1 cellular context compared by ENCODE assay signal in the genomic region with DNA sequence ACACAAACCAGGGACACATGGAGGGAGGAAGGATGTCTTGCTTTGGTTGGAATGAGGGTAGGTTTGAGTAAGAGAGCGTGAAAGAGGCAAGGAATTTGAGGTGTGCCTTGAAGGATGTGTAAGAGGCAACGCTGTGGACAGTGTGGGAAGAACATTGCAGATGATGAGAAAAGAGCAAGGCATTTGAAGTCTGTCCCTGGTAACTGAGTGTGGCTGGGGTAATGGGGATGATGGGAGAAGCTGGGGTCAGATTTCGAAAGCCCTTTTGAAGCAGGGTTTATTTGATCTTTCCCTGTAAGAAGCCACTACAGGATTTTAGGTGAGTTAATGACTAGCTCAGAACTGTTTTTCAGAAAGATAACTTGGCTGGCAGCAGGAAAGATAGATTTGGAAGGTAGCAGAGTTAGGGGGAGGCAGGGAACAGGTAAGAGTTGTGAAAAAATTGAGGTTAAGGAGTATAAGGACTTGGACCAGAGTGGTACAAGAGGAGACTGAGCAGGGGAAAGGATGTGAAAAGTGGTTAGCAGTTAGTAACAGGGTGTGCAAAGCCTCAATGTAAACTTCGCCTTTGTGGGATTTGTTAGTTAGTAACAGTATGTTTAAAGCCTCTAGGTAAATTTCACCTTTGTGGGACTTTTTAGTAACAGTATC.
TF ChIP-seq lines count a peak whose summit lies in the region.

No MANE protein-coding gene starts in this region.

TF ChIP-seq in HepG2, 621 proteins besides CTCF, POLR2A, EP300 and RAD21 (continued from another document and continues in another):
- TF ChIP-seq, protein P1, sequence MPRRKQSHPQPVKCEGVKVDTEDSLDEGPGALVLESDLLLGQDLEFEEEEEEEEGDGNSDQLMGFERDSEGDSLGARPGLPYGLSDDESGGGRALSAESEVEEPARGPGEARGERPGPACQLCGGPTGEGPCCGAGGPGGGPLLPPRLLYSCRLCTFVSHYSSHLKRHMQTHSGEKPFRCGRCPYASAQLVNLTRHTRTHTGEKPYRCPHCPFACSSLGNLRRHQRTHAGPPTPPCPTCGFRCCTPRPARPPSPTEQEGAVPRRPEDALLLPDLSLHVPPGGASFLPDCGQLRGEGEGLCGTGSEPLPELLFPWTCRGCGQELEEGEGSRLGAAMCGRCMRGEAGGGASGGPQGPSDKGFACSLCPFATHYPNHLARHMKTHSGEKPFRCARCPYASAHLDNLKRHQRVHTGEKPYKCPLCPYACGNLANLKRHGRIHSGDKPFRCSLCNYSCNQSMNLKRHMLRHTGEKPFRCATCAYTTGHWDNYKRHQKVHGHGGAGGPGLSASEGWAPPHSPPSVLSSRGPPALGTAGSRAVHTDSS (CRISPR knock-in tag; conservative IDR thresholded peaks at IDR 0.05) = no peak
- TF ChIP-seq KLF9 (CRISPR knock-in tag; IDR thresholded peaks at IDR 0.05; ENCODE audit: low read depth) = no peak
- TF ChIP-seq ZNF746 (CRISPR knock-in tag; IDR thresholded peaks at IDR 0.05) = no peak
- no peak for TF ChIP-seq ZSCAN25 (CRISPR knock-in tag; IDR thresholded peaks at IDR 0.05)
- TF ChIP-seq ZNF670 (CRISPR knock-in tag; IDR thresholded peaks at IDR 0.05; ENCODE audit: borderline replicate concordance) = no peak
- TF ChIP-seq, protein P2, sequence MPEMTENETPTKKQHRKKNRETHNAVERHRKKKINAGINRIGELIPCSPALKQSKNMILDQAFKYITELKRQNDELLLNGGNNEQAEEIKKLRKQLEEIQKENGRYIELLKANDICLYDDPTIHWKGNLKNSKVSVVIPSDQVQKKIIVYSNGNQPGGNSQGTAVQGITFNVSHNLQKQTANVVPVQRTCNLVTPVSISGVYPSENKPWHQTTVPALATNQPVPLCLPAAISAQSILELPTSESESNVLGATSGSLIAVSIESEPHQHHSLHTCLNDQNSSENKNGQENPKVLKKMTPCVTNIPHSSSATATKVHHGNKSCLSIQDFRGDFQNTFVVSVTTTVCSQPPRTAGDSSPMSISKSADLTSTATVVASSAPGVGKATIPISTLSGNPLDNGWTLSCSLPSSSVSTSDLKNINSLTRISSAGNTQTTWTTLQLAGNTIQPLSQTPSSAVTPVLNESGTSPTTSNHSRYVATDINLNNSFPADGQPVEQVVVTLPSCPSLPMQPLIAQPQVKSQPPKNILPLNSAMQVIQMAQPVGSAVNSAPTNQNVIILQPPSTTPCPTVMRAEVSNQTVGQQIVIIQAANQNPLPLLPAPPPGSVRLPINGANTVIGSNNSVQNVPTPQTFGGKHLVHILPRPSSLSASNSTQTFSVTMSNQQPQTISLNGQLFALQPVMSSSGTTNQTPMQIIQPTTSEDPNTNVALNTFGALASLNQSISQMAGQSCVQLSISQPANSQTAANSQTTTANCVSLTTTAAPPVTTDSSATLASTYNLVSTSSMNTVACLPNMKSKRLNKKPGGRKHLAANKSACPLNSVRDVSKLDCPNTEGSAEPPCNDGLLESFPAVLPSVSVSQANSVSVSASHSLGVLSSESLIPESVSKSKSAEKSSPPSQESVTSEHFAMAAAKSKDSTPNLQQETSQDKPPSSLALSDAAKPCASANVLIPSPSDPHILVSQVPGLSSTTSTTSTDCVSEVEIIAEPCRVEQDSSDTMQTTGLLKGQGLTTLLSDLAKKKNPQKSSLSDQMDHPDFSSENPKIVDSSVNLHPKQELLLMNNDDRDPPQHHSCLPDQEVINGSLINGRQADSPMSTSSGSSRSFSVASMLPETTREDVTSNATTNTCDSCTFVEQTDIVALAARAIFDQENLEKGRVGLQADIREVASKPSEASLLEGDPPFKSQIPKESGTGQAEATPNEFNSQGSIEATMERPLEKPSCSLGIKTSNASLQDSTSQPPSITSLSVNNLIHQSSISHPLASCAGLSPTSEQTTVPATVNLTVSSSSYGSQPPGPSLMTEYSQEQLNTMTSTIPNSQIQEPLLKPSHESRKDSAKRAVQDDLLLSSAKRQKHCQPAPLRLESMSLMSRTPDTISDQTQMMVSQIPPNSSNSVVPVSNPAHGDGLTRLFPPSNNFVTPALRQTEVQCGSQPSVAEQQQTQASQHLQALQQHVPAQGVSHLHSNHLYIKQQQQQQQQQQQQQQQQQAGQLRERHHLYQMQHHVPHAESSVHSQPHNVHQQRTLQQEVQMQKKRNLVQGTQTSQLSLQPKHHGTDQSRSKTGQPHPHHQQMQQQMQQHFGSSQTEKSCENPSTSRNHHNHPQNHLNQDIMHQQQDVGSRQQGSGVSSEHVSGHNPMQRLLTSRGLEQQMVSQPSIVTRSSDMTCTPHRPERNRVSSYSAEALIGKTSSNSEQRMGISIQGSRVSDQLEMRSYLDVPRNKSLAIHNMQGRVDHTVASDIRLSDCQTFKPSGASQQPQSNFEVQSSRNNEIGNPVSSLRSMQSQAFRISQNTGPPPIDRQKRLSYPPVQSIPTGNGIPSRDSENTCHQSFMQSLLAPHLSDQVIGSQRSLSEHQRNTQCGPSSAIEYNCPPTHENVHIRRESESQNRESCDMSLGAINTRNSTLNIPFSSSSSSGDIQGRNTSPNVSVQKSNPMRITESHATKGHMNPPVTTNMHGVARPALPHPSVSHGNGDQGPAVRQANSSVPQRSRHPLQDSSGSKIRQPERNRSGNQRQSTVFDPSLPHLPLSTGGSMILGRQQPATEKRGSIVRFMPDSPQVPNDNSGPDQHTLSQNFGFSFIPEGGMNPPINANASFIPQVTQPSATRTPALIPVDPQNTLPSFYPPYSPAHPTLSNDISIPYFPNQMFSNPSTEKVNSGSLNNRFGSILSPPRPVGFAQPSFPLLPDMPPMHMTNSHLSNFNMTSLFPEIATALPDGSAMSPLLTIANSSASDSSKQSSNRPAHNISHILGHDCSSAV (CRISPR knock-in tag; IDR thresholded peaks at IDR 0.05; ENCODE audit: borderline replicate concordance) = no peak
- TF ChIP-seq, protein P3, sequence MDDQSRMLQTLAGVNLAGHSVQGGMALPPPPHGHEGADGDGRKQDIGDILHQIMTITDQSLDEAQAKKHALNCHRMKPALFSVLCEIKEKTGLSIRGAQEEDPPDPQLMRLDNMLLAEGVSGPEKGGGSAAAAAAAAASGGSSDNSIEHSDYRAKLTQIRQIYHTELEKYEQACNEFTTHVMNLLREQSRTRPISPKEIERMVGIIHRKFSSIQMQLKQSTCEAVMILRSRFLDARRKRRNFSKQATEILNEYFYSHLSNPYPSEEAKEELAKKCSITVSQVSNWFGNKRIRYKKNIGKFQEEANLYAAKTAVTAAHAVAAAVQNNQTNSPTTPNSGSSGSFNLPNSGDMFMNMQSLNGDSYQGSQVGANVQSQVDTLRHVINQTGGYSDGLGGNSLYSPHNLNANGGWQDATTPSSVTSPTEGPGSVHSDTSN (CRISPR knock-in tag; IDR thresholded peaks at IDR 0.05; ENCODE audit: borderline replicate concordance) = no peak
- TF ChIP-seq GTF2F1 (IDR thresholded peaks at IDR 0.05; ENCODE audit: low read length) = no peak
- TF ChIP-seq, protein P4, sequence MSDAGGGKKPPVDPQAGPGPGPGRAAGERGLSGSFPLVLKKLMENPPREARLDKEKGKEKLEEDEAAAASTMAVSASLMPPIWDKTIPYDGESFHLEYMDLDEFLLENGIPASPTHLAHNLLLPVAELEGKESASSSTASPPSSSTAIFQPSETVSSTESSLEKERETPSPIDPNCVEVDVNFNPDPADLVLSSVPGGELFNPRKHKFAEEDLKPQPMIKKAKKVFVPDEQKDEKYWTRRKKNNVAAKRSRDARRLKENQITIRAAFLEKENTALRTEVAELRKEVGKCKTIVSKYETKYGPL (CRISPR knock-in tag; IDR thresholded peaks at IDR 0.05) = no peak
- TF ChIP-seq CBX2 (IDR thresholded peaks at IDR 0.05; ENCODE audit: low read depth, low read length) = no peak
- TF ChIP-seq CBX2 (CRISPR knock-in tag; IDR thresholded peaks at IDR 0.05; ENCODE audit: low read depth) = no peak
- no peak for TF ChIP-seq PHF8 (CRISPR knock-in tag; IDR thresholded peaks at IDR 0.05)
- TF ChIP-seq SIX4 (CRISPR knock-in tag; IDR thresholded peaks at IDR 0.05) = peak; percentile 74; the same call in 1 of the 2 replicates
- TF ChIP-seq ELF4 (CRISPR knock-in tag; IDR thresholded peaks at IDR 0.05; ENCODE audit: borderline replicate concordance) = no peak
- TF ChIP-seq ZNF564 (CRISPR knock-in tag; IDR thresholded peaks at IDR 0.05) = no peak
- TF ChIP-seq KLF11 (CRISPR knock-in tag; IDR thresholded peaks at IDR 0.05) = no peak
- TF ChIP-seq, protein P5, sequence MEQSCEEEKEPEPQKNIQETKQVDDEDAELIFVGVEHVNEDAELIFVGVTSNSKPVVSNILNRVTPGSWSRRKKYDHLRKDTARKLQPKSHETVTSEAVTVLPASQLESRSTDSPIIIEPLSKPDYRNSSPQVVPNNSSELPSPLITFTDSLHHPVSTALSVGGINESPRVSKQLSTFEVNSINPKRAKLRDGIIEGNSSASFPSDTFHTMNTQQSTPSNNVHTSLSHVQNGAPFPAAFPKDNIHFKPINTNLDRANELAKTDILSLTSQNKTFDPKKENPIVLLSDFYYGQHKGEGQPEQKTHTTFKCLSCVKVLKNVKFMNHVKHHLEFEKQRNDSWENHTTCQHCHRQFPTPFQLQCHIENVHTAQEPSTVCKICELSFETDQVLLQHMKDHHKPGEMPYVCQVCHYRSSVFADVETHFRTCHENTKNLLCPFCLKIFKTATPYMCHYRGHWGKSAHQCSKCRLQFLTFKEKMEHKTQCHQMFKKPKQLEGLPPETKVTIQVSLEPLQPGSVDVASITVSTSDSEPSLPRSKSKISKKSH (CRISPR knock-in tag; IDR thresholded peaks at IDR 0.05; ENCODE audit: borderline replicate concordance) = no peak
- TF ChIP-seq SNAI1 (CRISPR knock-in tag; IDR thresholded peaks at IDR 0.05; ENCODE audit: borderline replicate concordance) = no peak
- TF ChIP-seq IKZF1 (IDR thresholded peaks at IDR 0.05) = no peak
- TF ChIP-seq, protein P6, sequence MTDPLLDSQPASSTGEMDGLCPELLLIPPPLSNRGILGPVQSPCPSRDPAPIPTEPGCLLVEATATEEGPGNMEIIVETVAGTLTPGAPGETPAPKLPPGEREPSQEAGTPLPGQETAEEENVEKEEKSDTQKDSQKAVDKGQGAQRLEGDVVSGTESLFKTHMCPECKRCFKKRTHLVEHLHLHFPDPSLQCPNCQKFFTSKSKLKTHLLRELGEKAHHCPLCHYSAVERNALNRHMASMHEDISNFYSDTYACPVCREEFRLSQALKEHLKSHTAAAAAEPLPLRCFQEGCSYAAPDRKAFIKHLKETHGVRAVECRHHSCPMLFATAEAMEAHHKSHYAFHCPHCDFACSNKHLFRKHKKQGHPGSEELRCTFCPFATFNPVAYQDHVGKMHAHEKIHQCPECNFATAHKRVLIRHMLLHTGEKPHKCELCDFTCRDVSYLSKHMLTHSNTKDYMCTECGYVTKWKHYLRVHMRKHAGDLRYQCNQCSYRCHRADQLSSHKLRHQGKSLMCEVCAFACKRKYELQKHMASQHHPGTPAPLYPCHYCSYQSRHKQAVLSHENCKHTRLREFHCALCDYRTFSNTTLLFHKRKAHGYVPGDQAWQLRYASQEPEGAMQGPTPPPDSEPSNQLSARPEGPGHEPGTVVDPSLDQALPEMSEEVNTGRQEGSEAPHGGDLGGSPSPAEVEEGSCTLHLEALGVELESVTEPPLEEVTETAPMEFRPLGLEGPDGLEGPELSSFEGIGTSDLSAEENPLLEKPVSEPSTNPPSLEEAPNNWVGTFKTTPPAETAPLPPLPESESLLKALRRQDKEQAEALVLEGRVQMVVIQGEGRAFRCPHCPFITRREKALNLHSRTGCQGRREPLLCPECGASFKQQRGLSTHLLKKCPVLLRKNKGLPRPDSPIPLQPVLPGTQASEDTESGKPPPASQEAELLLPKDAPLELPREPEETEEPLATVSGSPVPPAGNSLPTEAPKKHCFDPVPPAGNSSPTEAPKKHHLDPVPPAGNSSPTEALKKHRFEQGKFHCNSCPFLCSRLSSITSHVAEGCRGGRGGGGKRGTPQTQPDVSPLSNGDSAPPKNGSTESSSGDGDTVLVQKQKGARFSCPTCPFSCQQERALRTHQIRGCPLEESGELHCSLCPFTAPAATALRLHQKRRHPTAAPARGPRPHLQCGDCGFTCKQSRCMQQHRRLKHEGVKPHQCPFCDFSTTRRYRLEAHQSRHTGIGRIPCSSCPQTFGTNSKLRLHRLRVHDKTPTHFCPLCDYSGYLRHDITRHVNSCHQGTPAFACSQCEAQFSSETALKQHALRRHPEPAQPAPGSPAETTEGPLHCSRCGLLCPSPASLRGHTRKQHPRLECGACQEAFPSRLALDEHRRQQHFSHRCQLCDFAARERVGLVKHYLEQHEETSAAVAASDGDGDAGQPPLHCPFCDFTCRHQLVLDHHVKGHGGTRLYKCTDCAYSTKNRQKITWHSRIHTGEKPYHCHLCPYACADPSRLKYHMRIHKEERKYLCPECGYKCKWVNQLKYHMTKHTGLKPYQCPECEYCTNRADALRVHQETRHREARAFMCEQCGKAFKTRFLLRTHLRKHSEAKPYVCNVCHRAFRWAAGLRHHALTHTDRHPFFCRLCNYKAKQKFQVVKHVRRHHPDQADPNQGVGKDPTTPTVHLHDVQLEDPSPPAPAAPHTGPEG (CRISPR knock-in tag; IDR thresholded peaks at IDR 0.05) = no peak
- TF ChIP-seq RCOR2 (CRISPR knock-in tag; IDR thresholded peaks at IDR 0.05) = peak; percentile 39; the same call in 1 of the 2 replicates
- TF ChIP-seq PRPF4 (IDR thresholded peaks at IDR 0.05; ENCODE audit: low read depth, low read length, poor library complexity, severe bottlenecking) = no peak
- TF ChIP-seq, protein P7, sequence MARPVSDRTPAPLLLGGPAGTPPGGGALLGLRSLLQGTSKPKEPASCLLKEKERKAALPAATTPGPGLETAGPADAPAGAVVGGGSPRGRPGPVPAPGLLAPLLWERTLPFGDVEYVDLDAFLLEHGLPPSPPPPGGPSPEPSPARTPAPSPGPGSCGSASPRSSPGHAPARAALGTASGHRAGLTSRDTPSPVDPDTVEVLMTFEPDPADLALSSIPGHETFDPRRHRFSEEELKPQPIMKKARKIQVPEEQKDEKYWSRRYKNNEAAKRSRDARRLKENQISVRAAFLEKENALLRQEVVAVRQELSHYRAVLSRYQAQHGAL (CRISPR knock-in tag; IDR thresholded peaks at IDR 0.05; ENCODE audit: not compliant biosample characterization) = no peak
- TF ChIP-seq HDAC2 (CRISPR knock-in tag; IDR thresholded peaks at IDR 0.05) = peak; percentile 38; the same call in 1 of the 2 replicates
- TF ChIP-seq ATF1 (CRISPR knock-in tag; IDR thresholded peaks at IDR 0.05) = no peak
- TF ChIP-seq, protein P8, sequence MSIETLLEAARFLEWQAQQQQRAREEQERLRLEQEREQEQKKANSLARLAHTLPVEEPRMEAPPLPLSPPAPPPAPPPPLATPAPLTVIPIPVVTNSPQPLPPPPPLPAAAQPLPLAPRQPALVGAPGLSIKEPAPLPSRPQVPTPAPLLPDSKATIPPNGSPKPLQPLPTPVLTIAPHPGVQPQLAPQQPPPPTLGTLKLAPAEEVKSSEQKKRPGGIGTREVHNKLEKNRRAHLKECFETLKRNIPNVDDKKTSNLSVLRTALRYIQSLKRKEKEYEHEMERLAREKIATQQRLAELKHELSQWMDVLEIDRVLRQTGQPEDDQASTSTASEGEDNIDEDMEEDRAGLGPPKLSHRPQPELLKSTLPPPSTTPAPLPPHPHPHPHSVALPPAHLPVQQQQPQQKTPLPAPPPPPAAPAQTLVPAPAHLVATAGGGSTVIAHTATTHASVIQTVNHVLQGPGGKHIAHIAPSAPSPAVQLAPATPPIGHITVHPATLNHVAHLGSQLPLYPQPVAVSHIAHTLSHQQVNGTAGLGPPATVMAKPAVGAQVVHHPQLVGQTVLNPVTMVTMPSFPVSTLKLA (IDR thresholded peaks at IDR 0.05) = no peak
- no peak for TF ChIP-seq SNRNP70 (IDR thresholded peaks at IDR 0.05; ENCODE audit: low read depth, low read length)
- no peak for TF ChIP-seq BRCA1 (CRISPR knock-in tag; IDR thresholded peaks at IDR 0.05)
- TF ChIP-seq, protein P9, sequence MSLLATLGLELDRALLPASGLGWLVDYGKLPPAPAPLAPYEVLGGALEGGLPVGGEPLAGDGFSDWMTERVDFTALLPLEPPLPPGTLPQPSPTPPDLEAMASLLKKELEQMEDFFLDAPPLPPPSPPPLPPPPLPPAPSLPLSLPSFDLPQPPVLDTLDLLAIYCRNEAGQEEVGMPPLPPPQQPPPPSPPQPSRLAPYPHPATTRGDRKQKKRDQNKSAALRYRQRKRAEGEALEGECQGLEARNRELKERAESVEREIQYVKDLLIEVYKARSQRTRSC (CRISPR knock-in tag; IDR thresholded peaks at IDR 0.05; ENCODE audit: low read depth) = no peak
- 0 out of 2 replicates have a peak, but pooled peaks have one; percentile 46 for TF ChIP-seq ARNTL (CRISPR knock-in tag; IDR thresholded peaks at IDR 0.05)
- no peak for TF ChIP-seq YEATS4 (CRISPR knock-in tag; IDR thresholded peaks at IDR 0.05; ENCODE audit: borderline replicate concordance)
